13 cellular contexts compared by ENCODE assay signal in genomic region chr10:14598809-14599764, GRCh38.
DNase-seq lines count a peak whose midpoint lies in the region; ATAC-seq and TF ChIP-seq lines count a peak whose summit lies in the region.
"Had no signal": no experiment of that assay in that cellular context is flagged by ENCODE, and none has a peak within 500 bp of the region (broad histone marks: within the 10 kb centered on the region; RNA-seq: fewer than 3 reads in every experiment).

No MANE protein-coding gene starts in this region.

- peaks cover 78% of the 10 kb centered on the region for H3K36me3 Mint-ChIP-seq in activated CD4-positive, alpha-beta T cell treated with anti-CD3 and anti-CD28 coated beads, Interleukin-2, amount 10 ng/mL, durations not matched to agents 24 days and 14 days (ENCODE audit: low read depth)
- H3K36me3 Mint-ChIP-seq in T-helper 2 cell treated with Interferon-gamma antibody and Interleukin-4, amounts not matched to agents 5 μg/mL and 100 μg/mL, for 36 hours (ENCODE audit: low read depth), result peaks cover 72% of the 10 kb centered on the region
- peaks cover 93% of the 10 kb centered on the region for H3K36me3 Mint-ChIP-seq in effector memory CD8-positive, alpha-beta T cell (ENCODE audit: insufficient read depth)
- peaks cover 93% of the 10 kb centered on the region for H3K36me3 Mint-ChIP-seq in stimulated activated effector memory CD8-positive, alpha-beta T cell treated with anti-CD3 and anti-CD28 coated beads, Interleukin-12 subunit alpha, Interleukin-12 subunit beta, amount 100 ng/mL, for 72 hours

- no peak overlapping the region for H3K4me3 Mint-ChIP-seq in activated CD4-positive, alpha-beta T cell treated with anti-CD3 and anti-CD28 coated beads, Interleukin-2, amount 10 ng/mL, durations not matched to agents 24 days and 14 days
- H3K4me3 Mint-ChIP-seq in T-helper 2 cell treated with Interferon-gamma antibody and Interleukin-4, amounts not matched to agents 5 μg/mL and 100 μg/mL, for 36 hours, result no peak overlapping the region
- H3K4me3 Mint-ChIP-seq in effector memory CD8-positive, alpha-beta T cell, result peak overlapping the region; percentile 34 to 53
- no peak overlapping the region for H3K4me3 Mint-ChIP-seq in stimulated activated effector memory CD8-positive, alpha-beta T cell treated with anti-CD3 and anti-CD28 coated beads, Interleukin-12 subunit alpha, Interleukin-12 subunit beta, amount 100 ng/mL, for 72 hours
- H3K4me3 Mint-ChIP-seq: activated T-cell treated with anti-CD3 and anti-CD28 coated beads, Interleukin-2, amount 50 U/mL, for 4 hours; type B pancreatic cell had no signal

- H3K27ac ChIP-seq in gastrocnemius medialis, result no peak overlapping the region

- peaks cover 0 to 4% of the 10 kb centered on the region in 2 donors for H3K4me1 ChIP-seq in gastrocnemius medialis

- TF ChIP-seq POLR2A in gastrocnemius medialis (IDR thresholded peaks at IDR 0.05), result no peak

- H3K27ac Mint-ChIP-seq in activated CD4-positive, alpha-beta T cell treated with anti-CD3 and anti-CD28 coated beads, Interleukin-2, amount 10 ng/mL, durations not matched to agents 24 days and 14 days, result peak overlapping the region; percentile 45
- H3K27ac Mint-ChIP-seq in T-helper 2 cell treated with Interferon-gamma antibody and Interleukin-4, amounts not matched to agents 5 μg/mL and 100 μg/mL, for 36 hours, result peak overlapping the region; percentile 56
- peak overlapping the region; percentile 67 to 93 for H3K27ac Mint-ChIP-seq in effector memory CD8-positive, alpha-beta T cell
- peak overlapping the region; percentile 64 for H3K27ac Mint-ChIP-seq in stimulated activated effector memory CD8-positive, alpha-beta T cell treated with anti-CD3 and anti-CD28 coated beads, Interleukin-12 subunit alpha, Interleukin-12 subunit beta, amount 100 ng/mL, for 72 hours
- H3K27ac Mint-ChIP-seq: type B pancreatic cell had no signal

- peaks cover 12% of the 10 kb centered on the region for H3K9me3 Mint-ChIP-seq in activated CD4-positive, alpha-beta T cell treated with anti-CD3 and anti-CD28 coated beads, Interleukin-2, amount 10 ng/mL, durations not matched to agents 24 days and 14 days
- H3K9me3 Mint-ChIP-seq in T-helper 2 cell treated with Interferon-gamma antibody and Interleukin-4, amounts not matched to agents 5 μg/mL and 100 μg/mL, for 36 hours, result no peaks in the 10 kb centered on the region
- no peaks in the 10 kb centered on the region for H3K9me3 Mint-ChIP-seq in effector memory CD8-positive, alpha-beta T cell
- H3K9me3 Mint-ChIP-seq in stimulated activated effector memory CD8-positive, alpha-beta T cell treated with anti-CD3 and anti-CD28 coated beads, Interleukin-12 subunit alpha, Interleukin-12 subunit beta, amount 100 ng/mL, for 72 hours, result no peaks in the 10 kb centered on the region
- H3K9me3 Mint-ChIP-seq: activated T-cell treated with anti-CD3 and anti-CD28 coated beads, Interleukin-2, amount 50 U/mL, for 4 hours had no signal

- ATAC-seq in effector memory CD8-positive, alpha-beta T cell (replicated peaks), result peak; percentile 44
- peak; percentile 24 for ATAC-seq in stimulated activated effector memory CD8-positive, alpha-beta T cell treated with anti-CD3 and anti-CD28 coated beads, Interleukin-12 subunit alpha, Interleukin-12 subunit beta, amount 100 ng/mL, for 72 hours
- ATAC-seq in gastrocnemius medialis, result no peak
- ATAC-seq in HG03097 (IDR thresholded peaks at IDR 0.05; ENCODE audit: low FRiP score, unreplicated experiment), result no peak
- no peak for ATAC-seq in left cardiac atrium
- ATAC-seq: activated T-cell treated with anti-CD3 and anti-CD28 coated beads, Interleukin-2, amount 50 U/mL, for 4 hours had no signal

- H3K9me3 ChIP-seq in gastrocnemius medialis, result no peaks in the 10 kb centered on the region

- H3K4me3 ChIP-seq in gastrocnemius medialis, result no peak overlapping the region
- H3K4me3 ChIP-seq: lung had no signal

- no peaks in the 10 kb centered on the region for H3K27me3 ChIP-seq in gastrocnemius medialis

- intact Hi-C loops in activated CD4-positive, alpha-beta T cell treated with anti-CD3 and anti-CD28 coated beads, Interleukin-2, amount 10 ng/mL, durations not matched to agents 24 days and 14 days (cut with micrococcal nuclease), result no loop called here
- intact Hi-C loops in gastrocnemius medialis (cut with DNase I; ENCODE audit: low total_unique reads), result no loop called here
- intact Hi-C loops in left cardiac atrium (cut with DNase I), result no loop called here

- peaks cover 70% of the 10 kb centered on the region for H3K4me1 Mint-ChIP-seq in activated CD4-positive, alpha-beta T cell treated with anti-CD3 and anti-CD28 coated beads, Interleukin-2, amount 10 ng/mL, durations not matched to agents 24 days and 14 days
- peaks cover 62% of the 10 kb centered on the region for H3K4me1 Mint-ChIP-seq in T-helper 2 cell treated with Interferon-gamma antibody and Interleukin-4, amounts not matched to agents 5 μg/mL and 100 μg/mL, for 36 hours (ENCODE audit: low read depth)
- peaks cover 66 to 79% of the 10 kb centered on the region in 2 donors for H3K4me1 Mint-ChIP-seq in effector memory CD8-positive, alpha-beta T cell (ENCODE audit: low read depth in 2 of 2)
- H3K4me1 Mint-ChIP-seq in stimulated activated effector memory CD8-positive, alpha-beta T cell treated with anti-CD3 and anti-CD28 coated beads, Interleukin-12 subunit alpha, Interleukin-12 subunit beta, amount 100 ng/mL, for 72 hours, result peaks cover 71% of the 10 kb centered on the region

- TF ChIP-seq CTCF in gastrocnemius medialis (IDR thresholded peaks at IDR 0.05 in 4 of 5, conservative IDR thresholded peaks at IDR 0.05 in 1 of 5), result no peak

- H3K36me3 ChIP-seq in gastrocnemius medialis, result no peaks in the 10 kb centered on the region

- in situ Hi-C loops in gastrocnemius medialis (cut with MboI; ENCODE audit: low sequenced_read_pairs in 4 of 4), result no loop called here

- H3K27me3 Mint-ChIP-seq in activated CD4-positive, alpha-beta T cell treated with anti-CD3 and anti-CD28 coated beads, Interleukin-2, amount 10 ng/mL, durations not matched to agents 24 days and 14 days, result no peaks in the 10 kb centered on the region
- H3K27me3 Mint-ChIP-seq in T-helper 2 cell treated with Interferon-gamma antibody and Interleukin-4, amounts not matched to agents 5 μg/mL and 100 μg/mL, for 36 hours (ENCODE audit: low read depth), result no peaks in the 10 kb centered on the region
- no peaks in the 10 kb centered on the region for H3K27me3 Mint-ChIP-seq in effector memory CD8-positive, alpha-beta T cell
- H3K27me3 Mint-ChIP-seq: type B pancreatic cell had no signal

- DNase-seq in activated CD4-positive, alpha-beta T cell treated with anti-CD3 and anti-CD28 coated beads, Interleukin-2, amount 10 ng/mL, durations not matched to agents 24 days and 14 days, result no peak
- DNase-seq in activated CD4-positive, alpha-beta T cell treated with anti-CD3 and anti-CD28 coated beads, Interleukin-2, amount 50 U/mL, for 48 hours, result no peak
- no peak for DNase-seq in T-helper 2 cell treated with Interferon-gamma antibody and Interleukin-4, amounts not matched to agents 5 μg/mL and 100 μg/mL, for 36 hours (ENCODE audit: low spot score)
- no peak for DNase-seq in effector memory CD8-positive, alpha-beta T cell
- no peak for DNase-seq in stimulated activated effector memory CD8-positive, alpha-beta T cell treated with anti-CD3 and anti-CD28 coated beads, Interleukin-12 subunit alpha, Interleukin-12 subunit beta, amount 100 ng/mL, for 72 hours (ENCODE audit: low spot score in 2 of 2)
- DNase-seq in gastrocnemius medialis (no peak), left cardiac atrium (no peak)
- DNase-seq: activated T-cell treated with anti-CD3 and anti-CD28 coated beads, Interleukin-2, amount 50 U/mL, for 4 hours; foreskin melanocyte; H7 had no signal

Comparison
In these comparisons a context has a peak if more than half of its experiments do, and no peak if none do; other contexts are left out.
1. H3K4me3 Mint-ChIP-seq: peak in effector memory CD8-positive, alpha-beta T cell (2 of 2); none in activated CD4-positive, alpha-beta T cell treated with anti-CD3 and anti-CD28 coated beads, Interleukin-2, amount 10 ng/mL, durations not matched to agents 24 days and 14 days (single experiment), T-helper 2 cell treated with Interferon-gamma antibody and Interleukin-4, amounts not matched to agents 5 μg/mL and 100 μg/mL, for 36 hours (single experiment) and stimulated activated effector memory CD8-positive, alpha-beta T cell treated with anti-CD3 and anti-CD28 coated beads, Interleukin-12 subunit alpha, Interleukin-12 subunit beta, amount 100 ng/mL, for 72 hours (single experiment).
2. ATAC-seq: peak in effector memory CD8-positive, alpha-beta T cell (single experiment) and stimulated activated effector memory CD8-positive, alpha-beta T cell treated with anti-CD3 and anti-CD28 coated beads, Interleukin-12 subunit alpha, Interleukin-12 subunit beta, amount 100 ng/mL, for 72 hours (single experiment); none in gastrocnemius medialis (0 of 2), HG03097 (single experiment) and left cardiac atrium (0 of 2).
3. Peak in every context shown above with its lines, with median percentiles within 50 percentile points of each other: H3K27ac Mint-ChIP-seq.